ENCODE assay signal across 8 cellular contexts in genomic region chr6:152897807-152898399, GRCh38.
A peak's percentile ranks its signal among the peaks of the same experiment; 100 is the strongest.
DNase-seq lines count a peak whose midpoint lies in the region; ATAC-seq and TF ChIP-seq lines count a peak whose summit lies in the region.

No MANE protein-coding gene starts in this region.

- no peak for TF ChIP-seq POLR2A in lower leg skin (IDR thresholded peaks at IDR 0.05)

- no peaks in the 10 kb centered on the region for H3K9me3 ChIP-seq in colonic mucosa

- no peaks in the 10 kb centered on the region for H3K4me1 ChIP-seq in colonic mucosa

- WGBS in lower leg skin, 2 donors, result 46 to 55% methylated on average over 11 to 16 of the region's 16 CpGs

- no peaks in the 10 kb centered on the region for H3K36me3 ChIP-seq in colonic mucosa

- POLR2A ChIA-PET in AG04449 (lab: Yijun Ruan, JAX), result no interaction called here

- H3K4me3 ChIP-seq in AG04449 (ENCODE audit: low read depth, low read length) (no peak overlapping the region), colonic mucosa (no peak overlapping the region), lower leg skin (ENCODE audit: low read depth, poor library complexity, severe bottlenecking) (no peak overlapping the region)

- no peak overlapping the region for H3K9ac ChIP-seq in colonic mucosa (ENCODE audit: low read depth in 2 of 2, low read length in 2 of 2)

- TF ChIP-seq CTCF in AG04449 (IDR thresholded peaks at IDR 0.05; ENCODE audit: insufficient read depth, low read length, missing control alignments), result peak; percentile 95
- TF ChIP-seq CTCF in colonic mucosa (IDR thresholded peaks at IDR 0.05), result peak; percentile 84
- TF ChIP-seq CTCF in lower leg skin (IDR thresholded peaks at IDR 0.05), result no peak

- ATAC-seq in GM18502 (IDR thresholded peaks at IDR 0.05; ENCODE audit: poor library complexity, unreplicated experiment) (peak; percentile 99), HG02870 (IDR thresholded peaks at IDR 0.05; ENCODE audit: unreplicated experiment) (peak; percentile 99)

- CTCF ChIA-PET in AG04449 (lab: Yijun Ruan, JAX), result interaction anchor here (0.8 to 4.5 kb wide), 26 partner anchors 8 to 413 kb away, joined by 3 to 35 read pairs (median 4); no protein-coding TSS in a partner anchor

- H3K27me3 ChIP-seq in colonic mucosa, result no peaks in the 10 kb centered on the region

- no peak overlapping the region for H3K27ac ChIP-seq in colonic mucosa

- DNase-seq in AG04449 (ENCODE audit: low read depth, low spot score) (no peak), NCI-H146 treated with DMSO at 0.1 percent for 48 hours (lab: John Stamatoyannopoulos, UW; ENCODE audit: unreplicated experiment) (peak; percentile 10), colonic mucosa (peak; percentile 70), lower leg skin (ENCODE audit: low spot score in 2 of 2) (peak; percentile 26 to 93)
- peak; percentile 33 to 65 for DNase-seq in activated CD4-positive, alpha-beta T cell treated with anti-CD3 and anti-CD28 coated beads for 4 hours
- peak; percentile 23 for DNase-seq in stimulated activated CD8-positive, alpha-beta memory T cell treated with anti-CD3 and anti-CD28 coated beads, Interleukin-12 subunit alpha, Interleukin-12 subunit beta, amount 100 ng/mL, for 24 hours (ENCODE audit: extremely low read depth)

- intact Hi-C loops in colonic mucosa (cut with DNase I), result no loop called here
- intact Hi-C loops in lower leg skin (cut with DNase I; ENCODE audit: low total_unique reads), result no loop called here

Comparison
In these comparisons a context has a peak if more than half of its experiments do, and no peak if none do; other contexts are left out.
1. CTCF ChIP-seq: peak in AG04449 (single experiment) and colonic mucosa (single experiment); none in lower leg skin (0 of 3).